ENCODE assay signal across 1 cellular context in genomic region chr2:65040414-65041261, GRCh38.
A peak's percentile ranks its signal among the peaks of the same experiment; 100 is the strongest.
TF ChIP-seq lines count a peak whose summit lies in the region.

No MANE protein-coding gene starts in this region.

TF ChIP-seq in K562, 482 proteins besides CTCF, POLR2A, EP300 and RAD21 (continued from another document and continues in another):
- TF ChIP-seq HSF4 (CRISPR knock-in tag; IDR thresholded peaks at IDR 0.05; ENCODE audit: borderline replicate concordance) (no peak), ZNF717 (CRISPR knock-in tag; IDR thresholded peaks at IDR 0.05) (no peak), ZBTB9 (CRISPR knock-in tag; IDR thresholded peaks at IDR 0.05) (no peak), HDAC1 (IDR thresholded peaks at IDR 0.05) (no peak), HDAC6 (IDR thresholded peaks at IDR 0.05; ENCODE audit: low read depth, low read length) (no peak), CBX1 (IDR thresholded peaks at IDR 0.05; ENCODE audit: low read depth) (no peak), NRF1 (conservative IDR thresholded peaks at IDR 0.05 in 1 of 2, IDR thresholded peaks at IDR 0.05 in 1 of 2) (peak; percentile 60 to 68), CTBP1 (IDR thresholded peaks at IDR 0.05; ENCODE audit: borderline replicate concordance) (peak; percentile 71), NR2C1 (IDR thresholded peaks at IDR 0.05) (no peak), NR2C1 (tag; IDR thresholded peaks at IDR 0.05) (no peak), BHLHE40 (IDR thresholded peaks at IDR 0.05; ENCODE audit: low read length) (no peak), ZNF197 (CRISPR knock-in tag; IDR thresholded peaks at IDR 0.05; ENCODE audit: low read depth) (no peak), CBX8 (IDR thresholded peaks at IDR 0.05; ENCODE audit: borderline replicate concordance, extremely low read depth, low read depth, low read length, poor library complexity, severe bottlenecking) (no peak), NBN (IDR thresholded peaks at IDR 0.05; ENCODE audit: low read depth) (no peak), CHAMP1 (IDR thresholded peaks at IDR 0.05) (peak; percentile 25; the same call in 1 of the 2 replicates), ELF4 (CRISPR knock-in tag; IDR thresholded peaks at IDR 0.05) (no peak), ELF2 (CRISPR knock-in tag; IDR thresholded peaks at IDR 0.05) (no peak), ZNF79 (CRISPR knock-in tag; IDR thresholded peaks at IDR 0.05; ENCODE audit: low read depth) (no peak), ZNF395 (CRISPR knock-in tag; IDR thresholded peaks at IDR 0.05) (no peak), ZNF436 (CRISPR knock-in tag; IDR thresholded peaks at IDR 0.05) (no peak), CXXC5 (CRISPR knock-in tag; IDR thresholded peaks at IDR 0.05) (0 out of 2 replicates have a peak, but pooled peaks have one; percentile 11), PHTF2 (CRISPR knock-in tag; IDR thresholded peaks at IDR 0.05) (no peak), KLF16 (IDR thresholded peaks at IDR 0.05) (peak; percentile 84), ATF6 (CRISPR knock-in tag; IDR thresholded peaks at IDR 0.05) (no peak), MTA3 (IDR thresholded peaks at IDR 0.05; ENCODE audit: borderline replicate concordance) (0 out of 2 replicates have a peak, but pooled peaks have one; percentile 28), AFF4 (CRISPR knock-in tag; IDR thresholded peaks at IDR 0.05) (no peak)
- TF ChIP-seq, protein P1, sequence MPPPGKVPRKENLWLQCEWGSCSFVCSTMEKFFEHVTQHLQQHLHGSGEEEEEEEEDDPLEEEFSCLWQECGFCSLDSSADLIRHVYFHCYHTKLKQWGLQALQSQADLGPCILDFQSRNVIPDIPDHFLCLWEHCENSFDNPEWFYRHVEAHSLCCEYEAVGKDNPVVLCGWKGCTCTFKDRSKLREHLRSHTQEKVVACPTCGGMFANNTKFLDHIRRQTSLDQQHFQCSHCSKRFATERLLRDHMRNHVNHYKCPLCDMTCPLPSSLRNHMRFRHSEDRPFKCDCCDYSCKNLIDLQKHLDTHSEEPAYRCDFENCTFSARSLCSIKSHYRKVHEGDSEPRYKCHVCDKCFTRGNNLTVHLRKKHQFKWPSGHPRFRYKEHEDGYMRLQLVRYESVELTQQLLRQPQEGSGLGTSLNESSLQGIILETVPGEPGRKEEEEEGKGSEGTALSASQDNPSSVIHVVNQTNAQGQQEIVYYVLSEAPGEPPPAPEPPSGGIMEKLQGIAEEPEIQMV (tag; conservative IDR thresholded peaks at IDR 0.05; ENCODE audit: low read depth), result no peak
- TF ChIP-seq, protein P2, sequence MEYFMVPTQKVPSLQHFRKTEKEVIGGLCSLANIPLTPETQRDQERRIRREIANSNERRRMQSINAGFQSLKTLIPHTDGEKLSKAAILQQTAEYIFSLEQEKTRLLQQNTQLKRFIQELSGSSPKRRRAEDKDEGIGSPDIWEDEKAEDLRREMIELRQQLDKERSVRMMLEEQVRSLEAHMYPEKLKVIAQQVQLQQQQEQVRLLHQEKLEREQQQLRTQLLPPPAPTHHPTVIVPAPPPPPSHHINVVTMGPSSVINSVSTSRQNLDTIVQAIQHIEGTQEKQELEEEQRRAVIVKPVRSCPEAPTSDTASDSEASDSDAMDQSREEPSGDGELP (CRISPR knock-in tag; IDR thresholded peaks at IDR 0.05; ENCODE audit: borderline replicate concordance), result peak; percentile 28; the same call in 1 of the 2 replicates
- TF ChIP-seq, protein P3, sequence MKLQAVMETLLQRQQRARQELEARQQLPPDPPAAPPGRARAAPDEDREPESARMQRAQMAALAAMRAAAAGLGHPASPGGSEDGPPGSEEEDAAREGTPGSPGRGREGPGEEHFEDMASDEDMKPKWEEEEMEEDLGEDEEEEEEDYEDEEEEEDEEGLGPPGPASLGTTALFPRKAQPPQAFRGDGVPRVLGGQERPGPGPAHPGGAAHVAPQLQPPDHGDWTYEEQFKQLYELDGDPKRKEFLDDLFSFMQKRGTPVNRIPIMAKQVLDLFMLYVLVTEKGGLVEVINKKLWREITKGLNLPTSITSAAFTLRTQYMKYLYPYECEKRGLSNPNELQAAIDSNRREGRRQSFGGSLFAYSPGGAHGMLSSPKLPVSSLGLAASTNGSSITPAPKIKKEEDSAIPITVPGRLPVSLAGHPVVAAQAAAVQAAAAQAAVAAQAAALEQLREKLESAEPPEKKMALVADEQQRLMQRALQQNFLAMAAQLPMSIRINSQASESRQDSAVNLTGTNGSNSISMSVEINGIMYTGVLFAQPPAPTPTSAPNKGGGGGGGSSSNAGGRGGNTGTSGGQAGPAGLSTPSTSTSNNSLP (IDR thresholded peaks at IDR 0.05; ENCODE audit: borderline replicate concordance, low read depth, low read length), result no peak
- TF ChIP-seq, protein P4, sequence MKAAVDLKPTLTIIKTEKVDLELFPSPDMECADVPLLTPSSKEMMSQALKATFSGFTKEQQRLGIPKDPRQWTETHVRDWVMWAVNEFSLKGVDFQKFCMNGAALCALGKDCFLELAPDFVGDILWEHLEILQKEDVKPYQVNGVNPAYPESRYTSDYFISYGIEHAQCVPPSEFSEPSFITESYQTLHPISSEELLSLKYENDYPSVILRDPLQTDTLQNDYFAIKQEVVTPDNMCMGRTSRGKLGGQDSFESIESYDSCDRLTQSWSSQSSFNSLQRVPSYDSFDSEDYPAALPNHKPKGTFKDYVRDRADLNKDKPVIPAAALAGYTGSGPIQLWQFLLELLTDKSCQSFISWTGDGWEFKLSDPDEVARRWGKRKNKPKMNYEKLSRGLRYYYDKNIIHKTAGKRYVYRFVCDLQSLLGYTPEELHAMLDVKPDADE (conservative IDR thresholded peaks at IDR 0.05; ENCODE audit: control insufficient read depth, low read depth, low read length), result no peak
- TF ChIP-seq, protein P5, sequence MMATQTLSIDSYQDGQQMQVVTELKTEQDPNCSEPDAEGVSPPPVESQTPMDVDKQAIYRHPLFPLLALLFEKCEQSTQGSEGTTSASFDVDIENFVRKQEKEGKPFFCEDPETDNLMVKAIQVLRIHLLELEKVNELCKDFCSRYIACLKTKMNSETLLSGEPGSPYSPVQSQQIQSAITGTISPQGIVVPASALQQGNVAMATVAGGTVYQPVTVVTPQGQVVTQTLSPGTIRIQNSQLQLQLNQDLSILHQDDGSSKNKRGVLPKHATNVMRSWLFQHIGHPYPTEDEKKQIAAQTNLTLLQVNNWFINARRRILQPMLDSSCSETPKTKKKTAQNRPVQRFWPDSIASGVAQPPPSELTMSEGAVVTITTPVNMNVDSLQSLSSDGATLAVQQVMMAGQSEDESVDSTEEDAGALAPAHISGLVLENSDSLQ (IDR thresholded peaks at IDR 0.05), result no peak
- TF ChIP-seq, protein P6, sequence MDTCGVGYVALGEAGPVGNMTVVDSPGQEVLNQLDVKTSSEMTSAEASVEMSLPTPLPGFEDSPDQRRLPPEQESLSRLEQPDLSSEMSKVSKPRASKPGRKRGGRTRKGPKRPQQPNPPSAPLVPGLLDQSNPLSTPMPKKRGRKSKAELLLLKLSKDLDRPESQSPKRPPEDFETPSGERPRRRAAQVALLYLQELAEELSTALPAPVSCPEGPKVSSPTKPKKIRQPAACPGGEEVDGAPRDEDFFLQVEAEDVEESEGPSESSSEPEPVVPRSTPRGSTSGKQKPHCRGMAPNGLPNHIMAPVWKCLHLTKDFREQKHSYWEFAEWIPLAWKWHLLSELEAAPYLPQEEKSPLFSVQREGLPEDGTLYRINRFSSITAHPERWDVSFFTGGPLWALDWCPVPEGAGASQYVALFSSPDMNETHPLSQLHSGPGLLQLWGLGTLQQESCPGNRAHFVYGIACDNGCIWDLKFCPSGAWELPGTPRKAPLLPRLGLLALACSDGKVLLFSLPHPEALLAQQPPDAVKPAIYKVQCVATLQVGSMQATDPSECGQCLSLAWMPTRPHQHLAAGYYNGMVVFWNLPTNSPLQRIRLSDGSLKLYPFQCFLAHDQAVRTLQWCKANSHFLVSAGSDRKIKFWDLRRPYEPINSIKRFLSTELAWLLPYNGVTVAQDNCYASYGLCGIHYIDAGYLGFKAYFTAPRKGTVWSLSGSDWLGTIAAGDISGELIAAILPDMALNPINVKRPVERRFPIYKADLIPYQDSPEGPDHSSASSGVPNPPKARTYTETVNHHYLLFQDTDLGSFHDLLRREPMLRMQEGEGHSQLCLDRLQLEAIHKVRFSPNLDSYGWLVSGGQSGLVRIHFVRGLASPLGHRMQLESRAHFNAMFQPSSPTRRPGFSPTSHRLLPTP (IDR thresholded peaks at IDR 0.05; ENCODE audit: borderline replicate concordance, extremely low read depth, insufficient read length), result no peak
